In the genomic region with DNA sequence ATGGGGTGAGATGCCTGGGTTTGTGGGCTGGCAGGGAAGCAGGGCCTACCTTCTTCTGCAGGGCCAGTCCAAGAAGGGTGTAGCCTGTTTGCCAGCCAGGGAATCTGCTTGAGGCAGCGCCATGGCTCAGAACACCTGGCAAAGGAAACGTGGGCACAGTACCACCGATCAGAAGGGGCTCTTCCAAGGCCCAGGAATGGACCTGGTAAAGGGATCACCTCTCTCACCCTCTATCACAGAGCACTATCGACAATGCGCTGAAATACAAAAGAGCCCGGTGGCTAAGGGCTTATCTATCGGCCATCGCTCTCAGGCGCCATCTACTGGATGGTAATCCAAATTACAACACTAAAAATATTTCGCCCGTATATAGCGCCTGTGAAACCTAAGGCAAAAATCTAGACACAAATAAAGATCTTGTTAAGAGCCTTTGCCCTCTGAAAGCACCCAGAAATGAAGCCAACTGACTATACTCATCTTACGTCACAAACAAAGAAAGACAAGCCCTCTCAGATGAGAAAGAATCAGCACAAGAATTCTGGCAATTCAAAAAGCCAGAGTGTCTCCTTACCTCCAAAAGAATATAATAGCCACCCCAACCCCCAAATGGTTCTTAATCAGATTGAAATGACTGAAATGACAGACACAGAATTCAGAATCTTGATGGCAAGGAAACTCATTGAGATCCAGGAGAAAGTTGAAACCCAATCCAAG, we compare ENCODE assay signal across 8 cellular contexts.
DNase-seq lines count a peak whose midpoint lies in the region; ATAC-seq, FAIRE-seq and TF ChIP-seq lines count a peak whose summit lies in the region.

No MANE protein-coding gene starts in this region.

- POLR2A ChIA-PET in endothelial cell of umbilical vein (lab: Charles Lee), result no interaction called here

- peak; percentile 64 to 70 for TF ChIP-seq CTCF in endothelial cell of umbilical vein (IDR thresholded peaks at IDR 0.05; ENCODE audit: extremely low read depth in 1 of 2, insufficient read depth in 1 of 2, low read depth in 1 of 2, low read length in 2 of 2)

- ATAC-seq in HG03280 (IDR thresholded peaks at IDR 0.05; ENCODE audit: unreplicated experiment), result peak; percentile 81

- BruUV-seq in endothelial cell of umbilical vein (replicated peaks; lab: Mats Ljungman, UMichigan), result no TSS peak

- no peaks in the 10 kb centered on the region for H4K20me1 ChIP-seq in endothelial cell of umbilical vein (replicated peaks; ENCODE audit: control insufficient read depth, extremely low read depth, insufficient read depth, low read length)

- peaks cover 0 to 1% of the 10 kb centered on the region in 2 experiments for H3K27me3 ChIP-seq in endothelial cell of umbilical vein (ENCODE audit: control insufficient read depth in 2 of 2, insufficient read depth in 2 of 2, low read length in 2 of 2)

- no peaks in the 10 kb centered on the region for H3K4me1 ChIP-seq in endothelial cell of umbilical vein (ENCODE audit: control insufficient read depth, extremely low read depth, insufficient read depth, low read length)

- peak overlapping the region; percentile 21 for H2AFZ ChIP-seq in endothelial cell of umbilical vein (ENCODE audit: low read depth, low read length)

- no peaks in the 10 kb centered on the region for H3K79me2 ChIP-seq in endothelial cell of umbilical vein (ENCODE audit: control insufficient read depth, insufficient read depth, low read length)

- FAIRE-seq in endothelial cell of umbilical vein (lab: Jason Lieb, UNC), result no peak

- DNase-seq in activated naive CD4-positive, alpha-beta T cell treated with Interleukin-2 at 50 U/mL for 16 hours, result peak; percentile 9
- DNase-seq in activated naive CD4-positive, alpha-beta T cell treated with anti-CD3 and anti-CD28 coated beads, Interleukin-2, amount 50 U/mL, for 16 hours, result no peak
- DNase-seq in T-helper 1 cell (peak in 4 of 5 donors; percentile 3 to 38 (median 10)), endothelial cell of umbilical vein (ENCODE audit: low read depth, low spot score) (peak; percentile 18), renal cortical epithelial cell (ENCODE audit: low read depth) (peak; percentile 6), putamen (ENCODE audit: low spot score) (no peak), NCI-H1092 (lab: John Stamatoyannopoulos, UW) (no peak)

- no peak overlapping the region for H3K4me2 ChIP-seq in endothelial cell of umbilical vein (ENCODE audit: insufficient read depth, low read length)

- no peak for TF ChIP-seq POLR2A in endothelial cell of umbilical vein (IDR thresholded peaks at IDR 0.05; ENCODE audit: low read depth, low read length)

- CTCF ChIA-PET in endothelial cell of umbilical vein (lab: Charles Lee), result interaction anchor here (1.1 to 2.5 kb wide), 3 partner anchors 197 to 493 kb away, joined by 3 to 48 read pairs (median 35); no protein-coding TSS in a partner anchor

- H3K36me3 ChIP-seq in endothelial cell of umbilical vein (ENCODE audit: control insufficient read depth in 2 of 2, extremely low read depth in 1 of 2, insufficient read depth in 2 of 2, low read length in 2 of 2), result no peaks in the 10 kb centered on the region

- H3K9ac ChIP-seq in endothelial cell of umbilical vein (replicated peaks; ENCODE audit: extremely low read depth, insufficient read depth, low read length), result no peak overlapping the region

- dilution Hi-C loops in endothelial cell of umbilical vein (cut with MboI; ENCODE audit: extremely low pct_ligation_motif_present, low sequenced_read_pairs), result no loop called here

- intact Hi-C loops in endothelial cell of umbilical vein (cut with micrococcal nuclease), result loop anchor here (1.0 to 10.0 kb wide), 4 partner anchors 197 to 750 kb away; no protein-coding TSS in a partner anchor

- no peaks in the 10 kb centered on the region for H3K9me1 ChIP-seq in endothelial cell of umbilical vein (replicated peaks; ENCODE audit: control insufficient read depth, extremely low read depth, insufficient read depth, low read length)

- H3K4me3 ChIP-seq in endothelial cell of umbilical vein (replicated peaks in 1 of 3; ENCODE audit: insufficient read depth in 1 of 3, low read depth in 1 of 3, low read length in 3 of 3), result no peak overlapping the region

- no peaks in the 10 kb centered on the region for H3K9me3 ChIP-seq in endothelial cell of umbilical vein (replicated peaks; ENCODE audit: control insufficient read depth, insufficient read depth, low read length)

- H3K27ac ChIP-seq in endothelial cell of umbilical vein (ENCODE audit: insufficient read depth, low read depth, low read length), result no peak overlapping the region

TF ChIP-seq in endothelial cell of umbilical vein, 7 proteins besides CTCF, POLR2A, EP300 and RAD21:
- TF ChIP-seq GATA2 (IDR thresholded peaks at IDR 0.05; ENCODE audit: insufficient read depth, insufficient read length, low read depth, low read length), result peak; percentile 85
- no peak for TF ChIP-seq EZH2 (IDR thresholded peaks at IDR 0.05; ENCODE audit: borderline replicate concordance, low read depth, low read length, severe bottlenecking)
- TF ChIP-seq POLR2AphosphoS5 (IDR thresholded peaks at IDR 0.05; ENCODE audit: insufficient read depth, low read depth, low read length), result no peak

Comparison
In these comparisons a context has a peak if more than half of its experiments do, and no peak if none do; other contexts are left out.
1. DNase-seq: peak in activated naive CD4-positive, alpha-beta T cell treated with Interleukin-2 at 50 U/mL for 16 hours (single experiment), T-helper 1 cell (4 of 5), endothelial cell of umbilical vein (single experiment) and renal cortical epithelial cell (single experiment); none in activated naive CD4-positive, alpha-beta T cell treated with anti-CD3 and anti-CD28 coated beads, Interleukin-2, amount 50 U/mL, for 16 hours (single experiment), putamen (single experiment) and NCI-H1092 (single experiment).